ENCODE assay signal across 31 cellular contexts in genomic region chrX:135605906-135606305, GRCh38.
"Had no signal": no experiment of that assay in that cellular context is flagged by ENCODE, and none has a peak within 500 bp of the region (broad histone marks: within the 10 kb centered on the region; RNA-seq: fewer than 3 reads in every experiment).

No MANE protein-coding gene starts in this region.

- ATAC-seq: activated CD4-positive, CD25-positive, alpha-beta regulatory T cell treated with anti-CD3 and anti-CD28 coated beads, Interleukin-2, amount 50 U/mL, for 24 hours; activated CD8-positive, alpha-beta memory T cell treated with anti-CD3 and anti-CD28 coated beads, Interleukin-2, amount 10 ng/mL, durations not matched to agents 7 days and 5 days; activated CD8-positive, alpha-beta T cell treated with anti-CD3 and anti-CD28 coated beads, Interleukin-2, amount 10 ng/mL, durations not matched to agents 7 days and 5 days; activated naive CD8-positive, alpha-beta T cell treated with anti-CD3 and anti-CD28 coated beads, Interleukin-2, amount 50 U/mL, for 24 hours; body of pancreas; effector memory CD8-positive, alpha-beta T cell; gastroesophageal sphincter; heart right ventricle; T-helper 17 cell had no signal

- H3K4me3 ChIP-seq: adrenal gland, body of pancreas, esophagus squamous epithelium, gastroesophageal sphincter, heart right ventricle had no signal

- H3K9me3 ChIP-seq: adrenal gland, body of pancreas, esophagus squamous epithelium, gastroesophageal sphincter, heart right ventricle had no signal

- DNase-seq: activated B cell treated with CpG ODN at 0.5 μM for 24 hours; activated CD4-positive, alpha-beta memory T cell treated with anti-CD3 and anti-CD28 coated beads for 36 hours; activated CD4-positive, alpha-beta T cell treated with anti-CD3 and anti-CD28 coated beads for 48 hours; activated CD4-positive, alpha-beta T cell treated with anti-CD3 and anti-CD28 coated beads, Interleukin-2, amount 50 U/mL, for 1 hour; activated CD8-positive, alpha-beta memory T cell treated with anti-CD3 and anti-CD28 coated beads, Interleukin-2, amount 10 ng/mL, durations not matched to agents 7 days and 5 days; activated CD8-positive, alpha-beta memory T cell treated with anti-CD3 and anti-CD28 coated beads, Interleukin-2, amount 50 U/mL, for 4 hours; activated CD8-positive, alpha-beta T cell treated with anti-CD3 and anti-CD28 coated beads, Interleukin-2, amount 10 ng/mL, durations not matched to agents 7 days and 5 days; activated effector memory CD4-positive, alpha-beta T cell treated with anti-CD3 and anti-CD28 coated beads, Interleukin-2, amount 50 U/mL, for 16 hours; activated naive CD4-positive, alpha-beta T cell treated with anti-CD3 and anti-CD28 coated beads for 36 hours; activated naive CD8-positive, alpha-beta T cell treated with anti-CD3 and anti-CD28 coated beads for 36 hours; activated naive CD8-positive, alpha-beta T cell treated with anti-CD3 and anti-CD28 coated beads, Interleukin-2, amount 50 U/mL, for 24 hours; activated T-cell treated with anti-CD3 and anti-CD28 coated beads, Interleukin-2, amount 50 U/mL, for 1 hour; activated T-cell treated with anti-CD3 and anti-CD28 coated beads, Interleukin-2, amount 50 U/mL, for 48 hours; adrenal gland; amygdala; aorta; body of pancreas; cortex of kidney; dermis blood vessel endothelial cell; effector CD4-positive, alpha-beta T cell; effector memory CD8-positive, alpha-beta T cell; erythroblast; esophagus squamous epithelium; foreskin melanocyte; heart right ventricle; T-helper 1 cell; T-helper 17 cell; T1000; WERI-Rb-1 had no signal

- H3K27ac ChIP-seq: adrenal gland, body of pancreas, esophagus squamous epithelium, gastroesophageal sphincter, heart right ventricle, WERI-Rb-1 had no signal

- H3K4me1 ChIP-seq: adrenal gland, body of pancreas, esophagus squamous epithelium, gastroesophageal sphincter, heart right ventricle had no signal

- H3K36me3 ChIP-seq: adrenal gland, esophagus squamous epithelium, gastroesophageal sphincter, heart right ventricle, WERI-Rb-1 had no signal

- H3K27me3 ChIP-seq: body of pancreas, esophagus squamous epithelium, gastroesophageal sphincter had no signal
